8 cellular contexts compared by ENCODE assay signal in the genomic region with DNA sequence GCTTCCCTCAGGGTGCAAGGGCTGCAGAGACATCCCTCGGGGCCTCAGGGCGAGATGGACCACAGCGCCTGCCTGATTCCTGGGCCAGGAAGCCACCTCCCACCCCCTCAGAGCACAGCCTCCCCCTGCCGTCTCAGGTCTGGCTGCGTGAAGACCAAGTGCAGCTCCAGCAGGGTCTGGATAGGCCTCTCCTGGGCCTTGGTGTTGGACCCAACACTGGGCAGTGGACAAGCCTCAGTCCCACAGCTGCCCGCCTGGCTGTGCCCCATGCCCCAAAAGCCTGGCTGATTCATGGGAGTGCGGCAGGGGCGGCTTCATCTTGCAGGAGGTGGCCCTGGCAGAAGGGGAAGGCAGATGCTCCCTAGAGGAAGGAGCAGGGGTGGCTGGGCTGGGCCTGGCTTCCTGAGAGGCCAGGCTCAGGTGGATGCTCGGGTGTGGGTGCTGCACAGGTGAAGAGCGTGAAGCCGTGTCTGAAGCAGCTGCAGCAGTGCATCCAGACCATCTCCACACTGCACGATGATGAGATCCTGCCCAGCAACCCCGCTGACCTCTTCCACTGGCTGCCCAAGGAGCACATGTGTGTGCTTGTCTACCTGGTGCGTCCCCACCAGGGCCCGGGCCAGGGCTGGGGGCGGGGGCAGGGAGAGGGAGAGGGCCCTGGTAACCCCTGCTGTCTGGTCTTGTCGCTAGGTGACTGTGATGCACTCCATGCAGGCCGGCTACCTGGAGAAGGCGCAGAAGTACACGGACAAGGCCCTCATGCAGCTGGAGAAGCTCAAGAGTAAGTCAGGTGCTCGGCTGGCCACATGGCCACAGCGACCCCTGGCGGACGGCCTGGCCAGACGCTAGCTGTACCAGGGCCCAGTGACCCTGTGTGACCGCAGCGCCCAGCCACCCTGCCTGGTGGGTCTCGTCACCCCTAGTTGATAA. TPM values are rescaled to one million over a fixed set of nuclear protein-coding genes. Genes with fewer than 3 reads are reported as not detected.
DNase-seq lines count a peak whose midpoint lies in the region; ATAC-seq, FAIRE-seq and TF ChIP-seq lines count a peak whose summit lies in the region.

No MANE protein-coding gene starts in this region.

- H3K4me3 ChIP-seq in A549 (no peak overlapping the region), GM12875 (ENCODE audit: low read depth, low read length) (no peak overlapping the region), tibial artery (no peak overlapping the region)

- no peaks in the 10 kb centered on the region for H3K27me3 ChIP-seq in tibial artery

- H3K36me3 ChIP-seq in tibial artery: peaks cover 82 to 100% (median 99%) of the 10 kb centered on the region in 3 donors

- 64% methylated on average over 10 of the region's 28 CpGs for WGBS in A549 (ENCODE audit: missing lambda C conversion rate)

- no peak for TF ChIP-seq POLR2A in A549 (IDR thresholded peaks at IDR 0.05; ENCODE audit: low read length)

- no peak overlapping the region for H3K27ac ChIP-seq in A549
- no peak overlapping the region for H3K27ac ChIP-seq in tibial artery

- POLR2A ChIA-PET in A549 (lab: Yijun Ruan, JAX): interaction anchor here (0.5 kb wide), 1 partner anchor 73 kb away, joined by 3 read pairs; no protein-coding TSS in a partner anchor

- no peak for TF ChIP-seq EP300 in A549 (IDR thresholded peaks at IDR 0.05)

- intact Hi-C loops in tibial artery (cut with DNase I; ENCODE audit: low total_unique reads): no loop called here

- TF ChIP-seq RAD21 in A549 (conservative IDR thresholded peaks at IDR 0.05 in 1 of 2, IDR thresholded peaks at IDR 0.05 in 1 of 2): peak; percentile 54 to 58; a peak in 4 of 5 replicates

- TF ChIP-seq CTCF in A549 (IDR thresholded peaks at IDR 0.05) (peak; percentile 70), GM12875 (IDR thresholded peaks at IDR 0.05; ENCODE audit: borderline replicate concordance, insufficient read depth, low read depth, low read length) (peak; percentile 83), tibial artery (IDR thresholded peaks at IDR 0.05) (peak; percentile 60 to 71)

- CTCF ChIA-PET in A549 (lab: Yijun Ruan, JAX): interaction anchor here (0.6 to 3.0 kb wide), 31 partner anchors 10 to 199 kb away, joined by 3 to 30 read pairs (median 4); partner anchors contain the start of gene GATAD2A

- H3K4me1 ChIP-seq in A549: no peaks in the 10 kb centered on the region
- H3K4me1 ChIP-seq in tibial artery: no peaks in the 10 kb centered on the region

- FAIRE-seq in A549 (lab: Jason Lieb, UNC): no peak

- no peaks in the 10 kb centered on the region for H3K9me3 ChIP-seq in A549
- H3K9me3 ChIP-seq in tibial artery: no peaks in the 10 kb centered on the region

- peak; percentile 88 to 94 for ATAC-seq in A549
- no peak for ATAC-seq in GM21717 (IDR thresholded peaks at IDR 0.05; ENCODE audit: unreplicated experiment)
- no peak for ATAC-seq in GM18861 (IDR thresholded peaks at IDR 0.05; ENCODE audit: unreplicated experiment)

- DNase-seq in A549 (ENCODE audit: low read depth in 1 of 2, low spot score in 1 of 2) (peak; percentile 70 to 76), NCI-H460 (ENCODE audit: extremely low read depth, low read depth) (peak; percentile 33), astrocyte of the hippocampus (ENCODE audit: low read depth, low spot score) (peak; percentile 82), inferior parietal cortex (ENCODE audit: extremely low spot score) (peak; percentile 44), tibial artery (no peak)

- no peak overlapping the region for H3K4me2 ChIP-seq in A549

TF ChIP-seq in A549, 52 proteins besides CTCF, POLR2A, EP300 and RAD21:
- TF ChIP-seq JUNB (IDR thresholded peaks at IDR 0.05): no peak
- peak; percentile 40; the same call in 2 of the 3 replicates for TF ChIP-seq SMC3 (IDR thresholded peaks at IDR 0.05)
- no peak for TF ChIP-seq CBX2 (IDR thresholded peaks at IDR 0.05; ENCODE audit: borderline replicate concordance, low read depth)
- no peak for TF ChIP-seq KDM1A (IDR thresholded peaks at IDR 0.05; ENCODE audit: low read depth)
- TF ChIP-seq HDAC2 (IDR thresholded peaks at IDR 0.05): no peak
- no peak for TF ChIP-seq CHD4 (IDR thresholded peaks at IDR 0.05; ENCODE audit: borderline replicate concordance)
- TF ChIP-seq TFCP2L1 (CRISPR knock-in tag; IDR thresholded peaks at IDR 0.05): no peak
- no peak for TF ChIP-seq HEYL (CRISPR knock-in tag; IDR thresholded peaks at IDR 0.05)
- TF ChIP-seq, protein P1, sequence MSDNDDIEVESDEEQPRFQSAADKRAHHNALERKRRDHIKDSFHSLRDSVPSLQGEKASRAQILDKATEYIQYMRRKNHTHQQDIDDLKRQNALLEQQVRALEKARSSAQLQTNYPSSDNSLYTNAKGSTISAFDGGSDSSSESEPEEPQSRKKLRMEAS (IDR thresholded peaks at IDR 0.05): peak; percentile 43

RNA-seq across cellular contexts. Expression of gene MAU2, which starts 21.7 kb away (rescaled TPM):
- polyA plus RNA-seq in A549 (2011; rRNA removed): 8.5 and 14.0 TPM in 2 replicates
- polyA plus RNA-seq in A549 (2012; cell fraction: cytosol; rRNA removed): 9.2 and 15.5 TPM in 2 replicates
- 41.9 and 56.4 TPM in 2 replicates for polyA plus RNA-seq in A549 (2012; cell fraction: nucleus; rRNA removed)
- 10.0 to 11.6 TPM (median 11.5 TPM) in 3 replicates for polyA plus RNA-seq in A549 (2017; fragmentation: RNase III; extraction: RNeasy Plus Mini Kit Qiagen cat#74134 plus additional on column Dnase treatment)
- polyA minus RNA-seq in A549 (2011; rRNA and poly(A)+ RNA removed): 35.7 and 41.3 TPM in 2 replicates
- 15.0 and 19.4 TPM in 2 replicates for total RNA-seq in NCI-H460 (2014; rRNA removed; shearing (Covaris generic))
- 23.6 and 30.4 TPM in 2 replicates for polyA plus RNA-seq in NCI-H460 (2014; cell fraction: nucleus; rRNA removed)

RNA-seq across cellular contexts. Expression of gene SUGP1, which starts 22.0 kb away (rescaled TPM):
- polyA plus RNA-seq in A549 (2011; rRNA removed) (17.6 and 21.9 TPM in 2 replicates), A549 (2017; fragmentation: RNase III; extraction: RNeasy Plus Mini Kit Qiagen cat#74134 plus additional on column Dnase treatment) (27.4 to 30.0 TPM (median 30.0 TPM) in 3 replicates)
- polyA plus RNA-seq in A549 (2012; cell fraction: cytosol; rRNA removed): 24.0 and 24.9 TPM in 2 replicates
- polyA plus RNA-seq in A549 (2012; cell fraction: nucleus; rRNA removed): 45.5 TPM in 2 replicates
- polyA minus RNA-seq in A549 (2011; rRNA and poly(A)+ RNA removed): 24.0 and 27.0 TPM in 2 replicates
- total RNA-seq in NCI-H460 (2014; rRNA removed; shearing (Covaris generic)): 18.7 and 19.5 TPM in 2 replicates
- 20.7 and 33.8 TPM in 2 replicates for polyA plus RNA-seq in NCI-H460 (2014; cell fraction: nucleus; rRNA removed)

Comparison
In these comparisons a context has a peak if more than half of its experiments do, and no peak if none do; other contexts are left out.
1. ATAC-seq: peak in A549 (2 of 2); none in GM21717 (single experiment) and GM18861 (single experiment).
2. DNase-seq: peak in A549 (2 of 2), NCI-H460 (single experiment), astrocyte of the hippocampus (single experiment) and inferior parietal cortex (single experiment); none in tibial artery (0 of 2).
3. Peak in every context shown above with its lines, with median percentiles within 50 percentile points of each other: CTCF ChIP-seq.